In genomic region chr3:146638718-146639117, GRCh38 we compare ENCODE assay signal across 1 cellular context.
TF ChIP-seq lines count a peak whose summit lies in the region.

No MANE protein-coding gene starts in this region.

TF ChIP-seq in GM23338, 12 proteins besides CTCF, POLR2A, EP300 and RAD21 (continued from another document):
- no peak for TF ChIP-seq REST (IDR thresholded peaks at IDR 0.05; ENCODE audit: unreplicated experiment)
- TF ChIP-seq NANOG (IDR thresholded peaks at IDR 0.05; ENCODE audit: borderline replicate concordance) = no peak
- no peak for TF ChIP-seq EZH2 (IDR thresholded peaks at IDR 0.05; ENCODE audit: low read depth, unreplicated experiment)
- TF ChIP-seq ZNF462 (CRISPR knock-in tag; IDR thresholded peaks at IDR 0.05) = no peak
